Comparison of ENCODE assay signal across 21 cellular contexts in the genomic region with DNA sequence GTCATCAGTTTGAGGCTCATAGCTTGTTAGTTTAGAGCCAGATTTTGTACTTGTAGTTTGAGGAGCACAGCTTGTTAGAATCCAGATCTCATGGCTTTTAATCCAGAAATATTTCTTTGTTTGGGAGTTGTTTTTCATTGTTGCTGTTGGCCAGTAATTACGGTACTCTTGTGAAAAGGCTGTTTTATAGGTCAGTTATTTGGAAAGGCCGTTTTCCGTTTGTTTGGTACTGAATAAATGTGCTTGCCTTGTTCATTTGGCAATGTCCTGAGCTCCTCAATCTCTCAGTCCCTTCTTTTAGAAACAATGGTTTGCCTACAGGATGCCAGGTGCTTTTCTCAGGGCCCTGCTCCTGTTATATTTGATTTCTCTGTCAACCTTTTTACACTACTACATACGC. TPM values are rescaled to one million over a fixed set of nuclear protein-coding genes. Genes with fewer than 3 reads are reported as not detected.
A peak's percentile ranks its signal among the peaks of the same experiment; 100 is the strongest.
DNase-seq lines count a peak whose midpoint lies in the region; TF ChIP-seq lines count a peak whose summit lies in the region.
"Had no signal": no experiment of that assay in that cellular context is flagged by ENCODE, and none has a peak within 500 bp of the region (broad histone marks: within the 10 kb centered on the region; RNA-seq: fewer than 3 reads in every experiment).

No MANE protein-coding gene starts in this region.

- no peak overlapping the region; a peak in 1 of 22 replicates for H3K27ac ChIP-seq in BLaER1 treated with 17β-estradiol and CSF1 and Interleukin-3, amounts not matched to agents 10 nM and 100 nM
- H3K27ac ChIP-seq in coronary artery, result peak overlapping the region; percentile 44 to 75
- peak overlapping the region; percentile 96 for H3K27ac ChIP-seq in substantia nigra (ENCODE audit: low read depth, low read length, poor library complexity, severe bottlenecking)
- H3K27ac ChIP-seq: PC-9 had no signal

- no peak overlapping the region for H3K9ac ChIP-seq in BLaER1 treated with 17β-estradiol and CSF1 and Interleukin-3, amounts not matched to agents 10 nM and 100 nM

- no peak overlapping the region for H3K27ac Mint-ChIP-seq in type B pancreatic cell
- H3K27ac Mint-ChIP-seq: immature natural killer cell had no signal

- DNase-seq in coronary artery (ENCODE audit: low spot score), result no peak
- DNase-seq in midbrain (lab: John Stamatoyannopoulos, UW), result peak; percentile 65
- DNase-seq in substantia nigra (lab: John Stamatoyannopoulos, UW), result peak in 1 of 49 donors; percentile 12
- DNase-seq in NCI-H526 (lab: John Stamatoyannopoulos, UW), result no peak
- DNase-seq in head of caudate nucleus, result no peak
- DNase-seq in UCSD-AML1 (lab: John Stamatoyannopoulos, UW; ENCODE audit: unreplicated experiment), result no peak
- DNase-seq in type B pancreatic cell (ENCODE audit: extremely low spot score, unreplicated experiment), result no peak
- DNase-seq: activated CD4-positive, alpha-beta T cell treated with anti-CD3 and anti-CD28 coated beads for 4 hours; activated gamma-delta T cell; amygdala; H9; immature natural killer cell; KBM-7; mesendoderm; NCI-H2107; NCI-H524 treated with DMSO at 0.1 percent for 48 hours; PC-9; T1000 had no signal

- peaks cover 10 to 48% (median 14%) of the 10 kb centered on the region in 10 experiments for H3K4me1 ChIP-seq in BLaER1 treated with 17β-estradiol and CSF1 and Interleukin-3, amounts not matched to agents 10 nM and 100 nM

- peaks cover 0 to 25% (median 4%) of the 10 kb centered on the region in 11 experiments; a peak in 6 of 22 replicates for H3K36me3 ChIP-seq in BLaER1 treated with 17β-estradiol and CSF1 and Interleukin-3, amounts not matched to agents 10 nM and 100 nM

- H4K20me1 ChIP-seq in BLaER1 treated with 17β-estradiol and CSF1 and Interleukin-3, amounts not matched to agents 10 nM and 100 nM, result no peaks in the 10 kb centered on the region

- H3K4me1 Mint-ChIP-seq in type B pancreatic cell (ENCODE audit: unreplicated experiment), result peaks cover 49% of the 10 kb centered on the region

- intact Hi-C loops in head of caudate nucleus (cut with DNase I), result no loop called here

- H3K9me3 ChIP-seq in BLaER1 treated with 17β-estradiol and CSF1 and Interleukin-3, amounts not matched to agents 10 nM and 100 nM (replicated peaks in 1 of 11), result no peaks in the 10 kb centered on the region

- no peak overlapping the region for H3K4me3 ChIP-seq in BLaER1 treated with 17β-estradiol and CSF1 and Interleukin-3, amounts not matched to agents 10 nM and 100 nM
- peak overlapping the region; percentile 29 for H3K4me3 ChIP-seq in coronary artery
- H3K4me3 ChIP-seq: PC-9 had no signal

- H3K27me3 Mint-ChIP-seq in type B pancreatic cell, result no peaks in the 10 kb centered on the region

- TF ChIP-seq CTCF in coronary artery (IDR thresholded peaks at IDR 0.05) (no peak), type B pancreatic cell (conservative IDR thresholded peaks at IDR 0.05) (no peak)

- H3K4me2 ChIP-seq in BLaER1 treated with 17β-estradiol and CSF1 and Interleukin-3, amounts not matched to agents 10 nM and 100 nM, result peak overlapping the region; percentile 31 to 65 (median 55)
- H3K4me2 ChIP-seq: PC-9 had no signal

- no peaks in the 10 kb centered on the region for H3K9me3 Mint-ChIP-seq in type B pancreatic cell
- H3K9me3 Mint-ChIP-seq: H9, immature natural killer cell had no signal

- H3K4me3 Mint-ChIP-seq in type B pancreatic cell, result no peak overlapping the region
- H3K4me3 Mint-ChIP-seq: H9, immature natural killer cell had no signal

- H3K27me3 ChIP-seq in BLaER1 treated with 17β-estradiol and CSF1 and Interleukin-3, amounts not matched to agents 10 nM and 100 nM, result no peaks in the 10 kb centered on the region

- no peaks in the 10 kb centered on the region for H3K36me3 Mint-ChIP-seq in type B pancreatic cell

RNA-seq across cellular contexts. Expression of gene MOB3B, which starts 4.5 kb away (rescaled TPM):
- total RNA-seq in type B pancreatic cell (ENCODE audit: low replicate concordance), result 15.4 and 27.5 TPM in 2 replicates

RNA-seq across cellular contexts. Expression of gene IFNK, which starts 10.0 kb away (rescaled TPM):
- total RNA-seq in type B pancreatic cell (ENCODE audit: low replicate concordance), result not detected in 2 replicates
- total RNA-seq: Daoy, H9, PC-9, ureter had no signal

RNA-seq across cellular contexts. Expression of gene C9orf72, which starts 39.1 kb away (rescaled TPM):
- 15.1 and 18.7 TPM in 2 replicates for total RNA-seq in type B pancreatic cell (ENCODE audit: low replicate concordance)

Comparison
In these comparisons a context has a peak if more than half of its experiments do, and no peak if none do; other contexts are left out.
1. H3K27ac ChIP-seq: peak in coronary artery (2 of 2) and substantia nigra (single experiment); none in BLaER1 treated with 17β-estradiol and CSF1 and Interleukin-3, amounts not matched to agents 10 nM and 100 nM (0 of 11).